ENCODE assay signal across 8 cellular contexts in genomic region chr19:11090264-11091032, GRCh38. TPM values are rescaled to one million over a fixed set of nuclear protein-coding genes. Genes with fewer than 3 reads are reported as not detected.
DNase-seq lines count a peak whose midpoint lies in the region; ATAC-seq and TF ChIP-seq lines count a peak whose summit lies in the region.

No MANE protein-coding gene starts in this region.

- peak; percentile 84 for ATAC-seq in GM19397 (IDR thresholded peaks at IDR 0.05; ENCODE audit: unreplicated experiment)
- ATAC-seq in HG03571 (IDR thresholded peaks at IDR 0.05; ENCODE audit: unreplicated experiment), result peak; percentile 65
- ATAC-seq in right lobe of liver, result peak; percentile 55 to 90 (median 72)

- H3K36me3 Mint-ChIP-seq in activated CD4-positive, alpha-beta memory T cell treated with anti-CD3 and anti-CD28 coated beads for 36 hours, result peaks cover 38% of the 10 kb centered on the region

- peaks cover 0 to 50% (median 46%) of the 10 kb centered on the region in 11 experiments; a peak in 19 of 22 replicates for H3K36me3 ChIP-seq in BLaER1 treated with 17β-estradiol and CSF1 and Interleukin-3, amounts not matched to agents 10 nM and 100 nM
- H3K36me3 ChIP-seq in right lobe of liver, result peaks cover 0 to 28% (median 7%) of the 10 kb centered on the region in 4 donors

- H3K4me3 Mint-ChIP-seq in activated CD4-positive, alpha-beta memory T cell treated with anti-CD3 and anti-CD28 coated beads for 36 hours, result peak overlapping the region; percentile 95

- CTCF ChIA-PET in activated CD4-positive, alpha-beta memory T cell treated with anti-CD3 and anti-CD28 coated beads for 36 hours (lab: Charles Lee), result interaction anchor here (0.9 to 2.9 kb wide), 3 partner anchors 35 to 218 kb away, joined by 3 to 17 read pairs (median 11); no protein-coding TSS in a partner anchor

- H3K4me3 ChIP-seq in BLaER1 treated with 17β-estradiol and CSF1 and Interleukin-3, amounts not matched to agents 10 nM and 100 nM, result peak overlapping the region; percentile 69 to 98 (median 90)
- peak overlapping the region; percentile 85 to 97 (median 90) for H3K4me3 ChIP-seq in right lobe of liver

- peak; percentile 98 for TF ChIP-seq POLR2A in right lobe of liver (IDR thresholded peaks at IDR 0.05)

- no CpG with 5 or more reads among the region's 66 CpGs for WGBS in right lobe of liver (ENCODE audit: insufficient coverage, low coverage, low lambda C conversion rate, missing lambda C conversion rate)

- peaks cover 62 to 77% (median 72%) of the 10 kb centered on the region in 10 experiments for H3K4me1 ChIP-seq in BLaER1 treated with 17β-estradiol and CSF1 and Interleukin-3, amounts not matched to agents 10 nM and 100 nM
- peaks cover 0 to 71% (median 24%) of the 10 kb centered on the region in 4 donors for H3K4me1 ChIP-seq in right lobe of liver

- DNase-seq in NCI-H774 (lab: John Stamatoyannopoulos, UW) (peak; percentile 95), dermis microvascular lymphatic vessel endothelial cell (ENCODE audit: low read depth in 2 of 2) (peak; percentile 90 to 96), right lobe of liver (peak; percentile 99)
- peak; percentile 99 for DNase-seq in activated CD4-positive, alpha-beta memory T cell treated with anti-CD3 and anti-CD28 coated beads for 36 hours
- peak; percentile 97 for DNase-seq in stimulated activated CD4-positive, alpha-beta T cell treated with anti-CD3 and anti-CD28 coated beads, Interleukin-4, amount 100 ng/mL, for 1 hour

- no peaks in the 10 kb centered on the region for H3K27me3 Mint-ChIP-seq in activated CD4-positive, alpha-beta memory T cell treated with anti-CD3 and anti-CD28 coated beads for 36 hours

- H3K27ac Mint-ChIP-seq in activated CD4-positive, alpha-beta memory T cell treated with anti-CD3 and anti-CD28 coated beads for 36 hours, result peak overlapping the region; percentile 98

- H4K20me1 ChIP-seq in BLaER1 treated with 17β-estradiol and CSF1 and Interleukin-3, amounts not matched to agents 10 nM and 100 nM, result peaks cover 0 to 50% (median 41%) of the 10 kb centered on the region in 11 experiments; a peak in 16 of 22 replicates

- POLR2A ChIA-PET in activated CD4-positive, alpha-beta memory T cell treated with anti-CD3 and anti-CD28 coated beads for 36 hours (lab: Charles Lee), result interaction anchor here (1.2 to 1.8 kb wide), 5 partner anchors 54 to 219 kb away, joined by 3 to 6 read pairs (median 4); partner anchors contain the start of gene SMARCA4

- H3K9ac ChIP-seq in BLaER1 treated with 17β-estradiol and CSF1 and Interleukin-3, amounts not matched to agents 10 nM and 100 nM, result peak overlapping the region; percentile 91 to 100 (median 97)

- peak overlapping the region; percentile 93 to 100 (median 96) for H3K27ac ChIP-seq in BLaER1 treated with 17β-estradiol and CSF1 and Interleukin-3, amounts not matched to agents 10 nM and 100 nM
- peak overlapping the region; percentile 97 to 99 (median 99) for H3K27ac ChIP-seq in right lobe of liver

- no peak for TF ChIP-seq CTCF in right lobe of liver (IDR thresholded peaks at IDR 0.05)

- intact Hi-C loops in activated CD4-positive, alpha-beta memory T cell treated with anti-CD3 and anti-CD28 coated beads for 36 hours (cut with micrococcal nuclease), result loop anchor here (1.0 to 10.0 kb wide), 6 partner anchors 67 to 373 kb away; partner anchors contain the start of genes DNM2, SMARCA4, SPC24 and TIMM29
- intact Hi-C loops in right lobe of liver (cut with DNase I), result no loop called here

- H3K27me3 ChIP-seq in BLaER1 treated with 17β-estradiol and CSF1 and Interleukin-3, amounts not matched to agents 10 nM and 100 nM, result no peaks in the 10 kb centered on the region
- no peaks in the 10 kb centered on the region for H3K27me3 ChIP-seq in right lobe of liver

- peak overlapping the region; percentile 89 to 98 (median 96) for H3K4me2 ChIP-seq in BLaER1 treated with 17β-estradiol and CSF1 and Interleukin-3, amounts not matched to agents 10 nM and 100 nM

- peaks cover 43% of the 10 kb centered on the region for H3K4me1 Mint-ChIP-seq in activated CD4-positive, alpha-beta memory T cell treated with anti-CD3 and anti-CD28 coated beads for 36 hours (ENCODE audit: low read depth)

- no peaks in the 10 kb centered on the region for H3K9me3 Mint-ChIP-seq in activated CD4-positive, alpha-beta memory T cell treated with anti-CD3 and anti-CD28 coated beads for 36 hours

- peaks cover 0 to under 1% (median 0%) of the 10 kb centered on the region in 11 experiments; a peak in 2 of 22 replicates for H3K9me3 ChIP-seq in BLaER1 treated with 17β-estradiol and CSF1 and Interleukin-3, amounts not matched to agents 10 nM and 100 nM (replicated peaks in 1 of 11)
- no peaks in the 10 kb centered on the region for H3K9me3 ChIP-seq in right lobe of liver

RNA-seq across cellular contexts. Expression of gene LDLR, which starts 1.2 kb away (rescaled TPM):
- total RNA-seq in activated CD4-positive, alpha-beta memory T cell treated with anti-CD3 and anti-CD28 coated beads for 36 hours, result 10 to 100 TPM; 71.3 to 81.6 TPM
- total RNA-seq in dermis microvascular lymphatic vessel endothelial cell (62.2 and 86.4 TPM in 2 replicates), right lobe of liver (100 to 1,000 TPM in 1 of 6 experiments, 10 to 100 TPM in 4, 1 to 10 TPM in 1; 8.6 to 117 (median 26.8) TPM)

Comparison
In these comparisons a context has a peak if more than half of its experiments do, and no peak if none do; other contexts are left out.
1. Peak in every context shown above with its lines: DNase-seq, ATAC-seq, H3K4me3 ChIP-seq and H3K27ac ChIP-seq.